ENCODE assay signal across 33 cellular contexts in the genomic region with DNA sequence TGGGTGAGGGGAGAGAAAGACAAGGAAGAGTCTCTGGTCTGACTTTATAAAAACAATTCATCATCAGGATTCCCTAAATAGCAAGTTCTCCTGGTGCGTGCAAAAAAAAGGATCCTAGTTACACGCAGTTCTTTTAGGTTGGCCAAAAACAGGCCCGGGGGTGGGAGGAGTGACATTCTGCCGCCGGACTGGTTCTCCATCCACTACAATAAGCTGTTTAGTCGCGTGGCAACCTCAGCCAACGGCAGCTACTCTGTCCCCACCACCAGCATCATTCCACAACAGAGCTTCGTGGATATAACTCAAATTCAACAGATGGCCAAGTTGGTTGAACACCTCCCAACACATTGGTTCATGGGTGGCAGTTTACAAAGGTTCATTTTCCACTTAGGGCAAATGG. TPM values are rescaled to one million over a fixed set of nuclear protein-coding genes. Genes with fewer than 3 reads are reported as not detected.
"Had no signal": no experiment of that assay in that cellular context is flagged by ENCODE, and none has a peak within 500 bp of the region (broad histone marks: within the 10 kb centered on the region; RNA-seq: fewer than 3 reads in every experiment).

No MANE protein-coding gene starts in this region.

- H3K4me3 ChIP-seq: ascending aorta, breast epithelium, cardiac muscle cell, esophagus squamous epithelium, gastroesophageal sphincter had no signal

- H3K4me1 Mint-ChIP-seq: activated CD4-positive, alpha-beta memory T cell treated with anti-CD3 and anti-CD28 coated beads, Interleukin-2, amount 10 ng/mL, durations not matched to agents 7 days and 5 days; activated CD4-positive, alpha-beta T cell treated with anti-CD3 and anti-CD28 coated beads for 36 hours; activated naive CD8-positive, alpha-beta T cell treated with anti-CD3 and anti-CD28 coated beads, Interleukin-2, amount 10 ng/mL, durations not matched to agents 7 days and 5 days had no signal

- ATAC-seq: activated CD4-positive, alpha-beta T cell treated with anti-CD3 and anti-CD28 coated beads for 36 hours; activated naive CD4-positive, alpha-beta T cell treated with anti-CD3 and anti-CD28 coated beads, Interleukin-2, amount 50 U/mL, for 72 hours; activated T-cell treated with anti-CD3 and anti-CD28 coated beads, Interleukin-2, amount 50 U/mL, for 72 hours; gastroesophageal sphincter had no signal

- H3K36me3 ChIP-seq: ascending aorta, breast epithelium, cardiac muscle cell, esophagus squamous epithelium, gastroesophageal sphincter had no signal

- H3K9me3 Mint-ChIP-seq: activated CD4-positive, alpha-beta memory T cell treated with anti-CD3 and anti-CD28 coated beads, Interleukin-2, amount 10 ng/mL, durations not matched to agents 7 days and 5 days; activated CD4-positive, alpha-beta T cell treated with anti-CD3 and anti-CD28 coated beads, Interleukin-2, amount 10 ng/mL, durations not matched to agents 7 days and 5 days; activated naive CD4-positive, alpha-beta T cell treated with anti-CD3 and anti-CD28 coated beads, Interleukin-2, amount 10 ng/mL, durations not matched to agents 7 days and 5 days; activated naive CD4-positive, alpha-beta T cell treated with anti-CD3 and anti-CD28 coated beads, Interleukin-2, amount 50 U/mL, for 72 hours; activated naive CD8-positive, alpha-beta T cell treated with anti-CD3 and anti-CD28 coated beads, Interleukin-2, amount 10 ng/mL, durations not matched to agents 7 days and 5 days; activated T-cell treated with anti-CD3 and anti-CD28 coated beads, Interleukin-2, amount 50 U/mL, for 24 hours; activated T-cell treated with anti-CD3 and anti-CD28 coated beads, Interleukin-2, amount 50 U/mL, for 72 hours had no signal

- H3K4me3 Mint-ChIP-seq: activated CD4-positive, alpha-beta memory T cell treated with anti-CD3 and anti-CD28 coated beads, Interleukin-2, amount 10 ng/mL, durations not matched to agents 7 days and 5 days; activated CD4-positive, alpha-beta T cell treated with anti-CD3 and anti-CD28 coated beads for 36 hours; activated CD4-positive, alpha-beta T cell treated with anti-CD3 and anti-CD28 coated beads, Interleukin-2, amount 10 ng/mL, durations not matched to agents 7 days and 5 days; activated naive CD4-positive, alpha-beta T cell treated with anti-CD3 and anti-CD28 coated beads, Interleukin-2, amount 10 ng/mL, durations not matched to agents 7 days and 5 days; activated naive CD8-positive, alpha-beta T cell treated with anti-CD3 and anti-CD28 coated beads, Interleukin-2, amount 10 ng/mL, durations not matched to agents 7 days and 5 days; activated T-cell treated with anti-CD3 and anti-CD28 coated beads, Interleukin-2, amount 50 U/mL, for 24 hours; activated T-cell treated with anti-CD3 and anti-CD28 coated beads, Interleukin-2, amount 50 U/mL, for 72 hours; brain had no signal

- H3K27ac Mint-ChIP-seq: activated CD4-positive, alpha-beta memory T cell treated with anti-CD3 and anti-CD28 coated beads, Interleukin-2, amount 10 ng/mL, durations not matched to agents 7 days and 5 days; activated CD4-positive, alpha-beta T cell treated with anti-CD3 and anti-CD28 coated beads for 36 hours; activated CD4-positive, alpha-beta T cell treated with anti-CD3 and anti-CD28 coated beads, Interleukin-2, amount 10 ng/mL, durations not matched to agents 7 days and 5 days; activated naive CD4-positive, alpha-beta T cell treated with anti-CD3 and anti-CD28 coated beads, Interleukin-2, amount 10 ng/mL, durations not matched to agents 7 days and 5 days; activated naive CD4-positive, alpha-beta T cell treated with anti-CD3 and anti-CD28 coated beads, Interleukin-2, amount 50 U/mL, for 72 hours; activated naive CD8-positive, alpha-beta T cell treated with anti-CD3 and anti-CD28 coated beads, Interleukin-2, amount 10 ng/mL, durations not matched to agents 7 days and 5 days; activated T-cell treated with anti-CD3 and anti-CD28 coated beads, Interleukin-2, amount 50 U/mL, for 24 hours; activated T-cell treated with anti-CD3 and anti-CD28 coated beads, Interleukin-2, amount 50 U/mL, for 72 hours; brain had no signal

- H3K27ac ChIP-seq: ascending aorta, breast epithelium, cardiac muscle cell, epithelial cell of prostate, esophagus squamous epithelium, gastroesophageal sphincter had no signal

- H3K4me1 ChIP-seq: ascending aorta, breast epithelium had no signal

- H3K36me3 Mint-ChIP-seq: activated naive CD4-positive, alpha-beta T cell treated with anti-CD3 and anti-CD28 coated beads, Interleukin-2, amount 10 ng/mL, durations not matched to agents 7 days and 5 days; activated naive CD8-positive, alpha-beta T cell treated with anti-CD3 and anti-CD28 coated beads, Interleukin-2, amount 10 ng/mL, durations not matched to agents 7 days and 5 days; brain had no signal

- H3K9me3 ChIP-seq: ascending aorta, breast epithelium, esophagus squamous epithelium, gastroesophageal sphincter had no signal

- DNase-seq: activated CD4-positive, alpha-beta memory T cell treated with anti-CD3 and anti-CD28 coated beads, Interleukin-2, amount 10 ng/mL, durations not matched to agents 7 days and 5 days; activated CD4-positive, alpha-beta T cell treated with anti-CD3 and anti-CD28 coated beads for 36 hours; activated CD4-positive, alpha-beta T cell treated with anti-CD3 and anti-CD28 coated beads, Interleukin-2, amount 10 ng/mL, durations not matched to agents 7 days and 5 days; activated CD4-positive, alpha-beta T cell treated with anti-CD3 and anti-CD28 coated beads, Interleukin-2, amount 50 U/mL, for 4 hours; activated CD4-positive, CD25-positive, alpha-beta regulatory T cell; activated CD4-positive, CD25-positive, alpha-beta regulatory T cell treated with anti-CD3 and anti-CD28 coated beads, Interleukin-2, amount 50 U/mL, for 72 hours; activated CD8-positive, alpha-beta memory T cell treated with anti-CD3 and anti-CD28 coated beads, Interleukin-2, amount 50 U/mL, for 48 hours; activated gamma-delta T cell; activated naive CD4-positive, alpha-beta T cell; activated naive CD4-positive, alpha-beta T cell treated with anti-CD3 and anti-CD28 coated beads, Interleukin-2, amount 10 ng/mL, durations not matched to agents 7 days and 5 days; activated naive CD8-positive, alpha-beta T cell treated with anti-CD3 and anti-CD28 coated beads, Interleukin-2, amount 10 ng/mL, durations not matched to agents 7 days and 5 days; activated T-cell treated with anti-CD3 and anti-CD28 coated beads for 4 hours; activated T-cell treated with anti-CD3 and anti-CD28 coated beads, Interleukin-2, amount 50 U/mL, for 24 hours; activated T-cell treated with anti-CD3 and anti-CD28 coated beads, Interleukin-2, amount 50 U/mL, for 72 hours; central memory CD4-positive, alpha-beta T cell; cortex of kidney; dermis blood vessel endothelial cell; effector CD8-positive, alpha-beta T cell; esophagus squamous epithelium; foreskin melanocyte; T-helper 2 cell had no signal

RNA-seq across cellular contexts. Expression of gene FAM163B, which starts 2.9 kb away (rescaled TPM):
- total RNA-seq: activated CD4-positive, alpha-beta memory T cell treated with anti-CD3 and anti-CD28 coated beads, Interleukin-2, amount 10 ng/mL, durations not matched to agents 7 days and 5 days; activated CD4-positive, alpha-beta T cell treated with anti-CD3 and anti-CD28 coated beads for 36 hours; activated CD4-positive, alpha-beta T cell treated with anti-CD3 and anti-CD28 coated beads, Interleukin-2, amount 10 ng/mL, durations not matched to agents 7 days and 5 days; activated naive CD4-positive, alpha-beta T cell treated with anti-CD3 and anti-CD28 coated beads, Interleukin-2, amount 50 U/mL, for 72 hours; activated naive CD8-positive, alpha-beta T cell treated with anti-CD3 and anti-CD28 coated beads, Interleukin-2, amount 10 ng/mL, durations not matched to agents 7 days and 5 days; activated T-cell treated with anti-CD3 and anti-CD28 coated beads, Interleukin-2, amount 50 U/mL, for 72 hours; ascending aorta; breast epithelium; dermis blood vessel endothelial cell; endothelial cell of umbilical vein; esophagus squamous epithelium; fibroblast of lung; fibroblast of villous mesenchyme; gastroesophageal sphincter; glomerular endothelial cell; T-helper 1 cell treated with Interleukin-12 subunit alpha and Interleukin-12 subunit beta and Interleukin-4 antibody, amounts not matched to agents 30 ng/mL and 1 ng/mL, for 36 hours had no signal

RNA-seq across cellular contexts. Expression of gene DBH, which starts 24.1 kb away (rescaled TPM):
- total RNA-seq: activated CD4-positive, alpha-beta memory T cell treated with anti-CD3 and anti-CD28 coated beads, Interleukin-2, amount 10 ng/mL, durations not matched to agents 7 days and 5 days; activated CD4-positive, alpha-beta T cell treated with anti-CD3 and anti-CD28 coated beads for 36 hours; activated CD4-positive, alpha-beta T cell treated with anti-CD3 and anti-CD28 coated beads, Interleukin-2, amount 10 ng/mL, durations not matched to agents 7 days and 5 days; activated naive CD4-positive, alpha-beta T cell treated with anti-CD3 and anti-CD28 coated beads, Interleukin-2, amount 50 U/mL, for 72 hours; activated naive CD8-positive, alpha-beta T cell treated with anti-CD3 and anti-CD28 coated beads, Interleukin-2, amount 10 ng/mL, durations not matched to agents 7 days and 5 days; activated T-cell treated with anti-CD3 and anti-CD28 coated beads, Interleukin-2, amount 50 U/mL, for 72 hours; ascending aorta; breast epithelium; cardiac muscle cell; dermis blood vessel endothelial cell; endothelial cell of umbilical vein; esophagus squamous epithelium; fibroblast of lung; fibroblast of villous mesenchyme; gastroesophageal sphincter; glomerular endothelial cell had no signal
